23 cellular contexts compared by ENCODE assay signal in the genomic region with DNA sequence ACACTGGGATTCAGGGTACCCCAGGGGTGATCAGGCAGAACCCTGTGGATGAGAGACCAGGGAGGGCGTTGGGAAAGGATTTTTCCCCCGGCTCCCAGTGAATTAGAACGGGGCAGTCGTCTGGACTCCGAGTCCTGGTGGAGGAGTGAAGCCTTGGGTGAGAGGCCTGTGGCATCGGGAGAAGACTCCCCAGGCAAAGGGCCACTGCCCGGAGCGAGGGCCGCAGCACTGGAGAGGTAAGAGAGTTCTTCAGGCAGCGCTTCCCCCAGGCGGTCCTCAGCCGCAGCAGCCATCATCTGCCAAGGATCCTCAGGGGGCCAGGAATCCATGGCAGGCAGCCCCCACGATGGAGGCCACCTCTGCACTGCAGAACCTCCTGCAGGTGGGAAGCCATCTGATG. TPM values are rescaled to one million over a fixed set of nuclear protein-coding genes. Genes with fewer than 3 reads are reported as not detected.
DNase-seq lines count a peak whose midpoint lies in the region; TF ChIP-seq lines count a peak whose summit lies in the region.
"Had no signal": no experiment of that assay in that cellular context is flagged by ENCODE, and none has a peak within 500 bp of the region (broad histone marks: within the 10 kb centered on the region; RNA-seq: fewer than 3 reads in every experiment).

No MANE protein-coding gene starts in this region.

- H3K4me3 Mint-ChIP-seq in chondrocyte (ENCODE audit: unreplicated experiment), result no peak overlapping the region
- H3K4me3 Mint-ChIP-seq: CD14-positive monocyte; CD4-positive, alpha-beta T cell; CD8-positive, alpha-beta memory T cell had no signal

- no peak overlapping the region for H3K9ac ChIP-seq in GM23248
- H3K9ac ChIP-seq: BLaER1 treated with 17β-estradiol and CSF1 and Interleukin-3, amounts not matched to agents 10 nM and 100 nM had no signal

- H3K9me2 ChIP-seq in GM23248 (ENCODE audit: insufficient read depth), result no peaks in the 10 kb centered on the region

- H3K27me3 Mint-ChIP-seq in chondrocyte (ENCODE audit: low read depth), result peaks cover 21% of the 10 kb centered on the region

- H3K4me3 ChIP-seq in H7 (ENCODE audit: insufficient read depth, low read depth, low read length), result no peak overlapping the region
- H3K4me3 ChIP-seq in osteoblast (ENCODE audit: insufficient read depth, low read length), result no peak overlapping the region
- H3K4me3 ChIP-seq in GM23248, result no peak overlapping the region
- H3K4me3 ChIP-seq: A549; BLaER1 treated with 17β-estradiol and CSF1 and Interleukin-3, amounts not matched to agents 10 nM and 100 nM had no signal

- H3K4me2 ChIP-seq in osteoblast (ENCODE audit: insufficient read depth, low read length) (no peak overlapping the region), GM23248 (ENCODE audit: unreplicated experiment) (no peak overlapping the region)
- H3K4me2 ChIP-seq: A549; BLaER1 treated with 17β-estradiol and CSF1 and Interleukin-3, amounts not matched to agents 10 nM and 100 nM had no signal

- DNase-seq in H7 (peak; percentile 23), chondrocyte (ENCODE audit: low spot score) (peak; percentile 85), osteoblast (ENCODE audit: insufficient read length, low spot score, missing footprints) (peak; percentile 21), NCI-H1436 treated with DMSO at 0.1 percent for 48 hours (lab: John Stamatoyannopoulos, UW) (no peak), GM23248 (no peak)
- DNase-seq in activated CD4-positive, alpha-beta T cell treated with anti-CD3 and anti-CD28 coated beads for 48 hours, result no peak
- DNase-seq: 8988T; ACHN; AML-193; BE2C; CD4-positive, alpha-beta T cell; CD8-positive, alpha-beta memory T cell; DMS 273 treated with DMSO at 0.1 percent for 48 hours; DMS53; DMS79 treated with DMSO at 0.1 percent for 48 hours; GF-D8; GOT3; HCEC 1CT had no signal

- H4K20me1 ChIP-seq in osteoblast (ENCODE audit: insufficient read depth, low read length) (no peaks in the 10 kb centered on the region), GM23248 (ENCODE audit: insufficient read depth) (no peaks in the 10 kb centered on the region)

- peaks cover 18% of the 10 kb centered on the region for H3K4me1 ChIP-seq in osteoblast (ENCODE audit: insufficient read depth, low read length)
- peaks cover 28% of the 10 kb centered on the region for H3K4me1 ChIP-seq in GM23248 (ENCODE audit: insufficient read depth)
- H3K4me1 ChIP-seq: BE2C had no signal

- H3K9me3 ChIP-seq in osteoblast (ENCODE audit: low read depth, low read length) (no peaks in the 10 kb centered on the region), GM23248 (ENCODE audit: low read depth) (no peaks in the 10 kb centered on the region)
- H3K9me3 ChIP-seq: A549; BE2C; BLaER1 treated with 17β-estradiol and CSF1 and Interleukin-3, amounts not matched to agents 10 nM and 100 nM had no signal

- no peaks in the 10 kb centered on the region for H3K9me3 Mint-ChIP-seq in chondrocyte (ENCODE audit: low read depth)
- H3K9me3 Mint-ChIP-seq: CD4-positive, alpha-beta T cell; CD8-positive, alpha-beta memory T cell had no signal

- H3K36me3 Mint-ChIP-seq in chondrocyte (ENCODE audit: low read depth), result no peaks in the 10 kb centered on the region
- H3K36me3 Mint-ChIP-seq: CD14-positive monocyte; CD8-positive, alpha-beta memory T cell had no signal

- H3K79me2 ChIP-seq in osteoblast (ENCODE audit: insufficient read depth, low read length), result no peaks in the 10 kb centered on the region
- H3K79me2 ChIP-seq in GM23248 (ENCODE audit: insufficient read depth), result no peaks in the 10 kb centered on the region

- H3F3A ChIP-seq in GM23248 (ENCODE audit: insufficient read depth), result peaks cover 20% of the 10 kb centered on the region

- 86 to 91% methylated on average over 12 of the region's 13 CpGs for WGBS in GM23248 (ENCODE audit: low coverage in 1 of 2, low lambda C conversion rate in 2 of 2, missing lambda C conversion rate in 2 of 2), 2 experiments

- peaks cover 39% of the 10 kb centered on the region for H3K4me1 Mint-ChIP-seq in chondrocyte (ENCODE audit: low read depth)

- H3K36me3 ChIP-seq in H7 (replicated peaks; ENCODE audit: control insufficient read depth, insufficient read depth, low read length), result no peaks in the 10 kb centered on the region
- no peaks in the 10 kb centered on the region for H3K36me3 ChIP-seq in osteoblast (ENCODE audit: insufficient read depth, low read length)
- H3K36me3 ChIP-seq in GM23248 (ENCODE audit: low read depth), result no peaks in the 10 kb centered on the region
- H3K36me3 ChIP-seq: BE2C; BLaER1 treated with 17β-estradiol and CSF1 and Interleukin-3, amounts not matched to agents 10 nM and 100 nM had no signal

- H3K27ac Mint-ChIP-seq in chondrocyte (ENCODE audit: unreplicated experiment), result no peak overlapping the region
- H3K27ac Mint-ChIP-seq: CD4-positive, alpha-beta T cell; CD8-positive, alpha-beta memory T cell had no signal

- H2AFZ ChIP-seq in osteoblast (ENCODE audit: low read length), result no peak overlapping the region
- H2AFZ ChIP-seq in GM23248, result no peak overlapping the region

- H3K27me3 ChIP-seq in H7 (ENCODE audit: control insufficient read depth, insufficient read depth, low read length), result peaks cover 6% of the 10 kb centered on the region; the same call in 1 of the 2 replicates
- peaks cover 34% of the 10 kb centered on the region for H3K27me3 ChIP-seq in osteoblast (ENCODE audit: insufficient read depth, low read length)
- H3K27me3 ChIP-seq in GM23248 (replicated peaks; ENCODE audit: insufficient read depth), result peaks cover 13% of the 10 kb centered on the region; the same call in 1 of the 2 replicates
- H3K27me3 ChIP-seq: BLaER1 treated with 17β-estradiol and CSF1 and Interleukin-3, amounts not matched to agents 10 nM and 100 nM had no signal

- TF ChIP-seq CTCF in chondrocyte (IDR thresholded peaks at IDR 0.05), result no peak
- TF ChIP-seq CTCF in osteoblast (IDR thresholded peaks at IDR 0.05; ENCODE audit: extremely low read depth, low read depth, low read length), result no peak

- no peak overlapping the region for H3K27ac ChIP-seq in osteoblast (ENCODE audit: low read depth, low read length)
- H3K27ac ChIP-seq in GM23248, result no peak overlapping the region
- H3K27ac ChIP-seq: BLaER1 treated with 17β-estradiol and CSF1 and Interleukin-3, amounts not matched to agents 10 nM and 100 nM had no signal

- in situ Hi-C loops in GM23248 (cut with MboI), result no loop called here

RNA-seq across cellular contexts. Expression of gene C6orf15, which starts 0.7 kb away (rescaled TPM):
- total RNA-seq in H7 (2014; rRNA removed; shearing (Covaris generic)), result not detected in 2 replicates
- total RNA-seq in chondrocyte (0.37 TPM in 1 of 3 replicates, not detected in the others), osteoblast (not detected in 2 replicates)
- total RNA-seq in GM23248 (2014; rRNA removed; shearing (Covaris generic)), result not detected in 2 replicates
- not detected in 2 replicates for polyA plus RNA-seq in GM23248 (2016; fragmentation: Nextera tagmentation; extraction: Ambion mirVana)
- total RNA-seq: CD4-positive, alpha-beta T cell; CD8-positive, alpha-beta memory T cell; Daoy; G401 had no signal
- polyA plus RNA-seq: A549; CD14-positive monocyte; CD8-positive, alpha-beta memory T cell had no signal

RNA-seq across cellular contexts. Expression of gene PSORS1C1, which starts 2.9 kb away (rescaled TPM):
- 0.10 TPM in 1 of 2 replicates, not detected in the other for total RNA-seq in H7 (2014; rRNA removed; shearing (Covaris generic))
- total RNA-seq in chondrocyte (4.2 to 6.0 TPM (median 5.5 TPM) in 3 replicates), osteoblast (1.2 and 2.2 TPM in 2 replicates)
- total RNA-seq in GM23248 (2014; rRNA removed; shearing (Covaris generic)), result 0.22 and 0.25 TPM in 2 replicates
- 2.0 and 2.6 TPM in 2 replicates for polyA plus RNA-seq in GM23248 (2016; fragmentation: Nextera tagmentation; extraction: Ambion mirVana)
- total RNA-seq: CD4-positive, alpha-beta T cell; CD8-positive, alpha-beta memory T cell; G401 had no signal
- polyA plus RNA-seq: CD14-positive monocyte; CD8-positive, alpha-beta memory T cell had no signal

RNA-seq across cellular contexts. Expression of gene CDSN, which starts 8.5 kb away (rescaled TPM):
- total RNA-seq in H7 (2014; rRNA removed; shearing (Covaris generic)), result not detected in 2 replicates
- total RNA-seq in chondrocyte, result 0.12 TPM in 1 of 3 replicates, not detected in the others
- total RNA-seq in osteoblast, result not detected in 2 replicates
- not detected in 2 replicates for total RNA-seq in GM23248 (2014; rRNA removed; shearing (Covaris generic))
- not detected in 2 replicates for polyA plus RNA-seq in GM23248 (2016; fragmentation: Nextera tagmentation; extraction: Ambion mirVana)
- total RNA-seq: CD4-positive, alpha-beta T cell; CD8-positive, alpha-beta memory T cell; Daoy; G401 had no signal
- polyA plus RNA-seq: A549; CD14-positive monocyte; CD8-positive, alpha-beta memory T cell had no signal

RNA-seq across cellular contexts. Expression of gene PSORS1C2, which starts 27.2 kb away (rescaled TPM):
- 0.07 TPM in 1 of 2 replicates, not detected in the other for total RNA-seq in H7 (2014; rRNA removed; shearing (Covaris generic))
- total RNA-seq in chondrocyte (not detected in 3 replicates), osteoblast (not detected in 2 replicates)
- not detected in 2 replicates for total RNA-seq in GM23248 (2014; rRNA removed; shearing (Covaris generic))
- 0.16 TPM in 1 of 2 replicates, not detected in the other for polyA plus RNA-seq in GM23248 (2016; fragmentation: Nextera tagmentation; extraction: Ambion mirVana)
- total RNA-seq: CD4-positive, alpha-beta T cell; CD8-positive, alpha-beta memory T cell; Daoy; G401 had no signal
- polyA plus RNA-seq: CD14-positive monocyte; CD8-positive, alpha-beta memory T cell had no signal

RNA-seq across cellular contexts. Expression of gene CCHCR1, which starts 45.9 kb away (rescaled TPM):
- total RNA-seq in H7 (2014; rRNA removed; shearing (Covaris generic)), result 54.0 and 74.8 TPM in 2 replicates
- total RNA-seq in chondrocyte, result 11.2 to 18.3 TPM (median 13.4 TPM) in 3 replicates
- 13.6 and 14.1 TPM in 2 replicates for total RNA-seq in osteoblast
- 13.5 and 14.3 TPM in 2 replicates for total RNA-seq in GM23248 (2014; rRNA removed; shearing (Covaris generic))
- 10.8 and 13.2 TPM in 2 replicates for polyA plus RNA-seq in GM23248 (2016; fragmentation: Nextera tagmentation; extraction: Ambion mirVana)

Comparison
In these comparisons a context has a peak if more than half of its experiments do, and no peak if none do; other contexts are left out.
1. DNase-seq: peak in H7 (single experiment), chondrocyte (single experiment) and osteoblast (single experiment); none in NCI-H1436 treated with DMSO at 0.1 percent for 48 hours (single experiment), activated CD4-positive, alpha-beta T cell treated with anti-CD3 and anti-CD28 coated beads for 48 hours (single experiment) and GM23248 (single experiment).